In the genomic region with DNA sequence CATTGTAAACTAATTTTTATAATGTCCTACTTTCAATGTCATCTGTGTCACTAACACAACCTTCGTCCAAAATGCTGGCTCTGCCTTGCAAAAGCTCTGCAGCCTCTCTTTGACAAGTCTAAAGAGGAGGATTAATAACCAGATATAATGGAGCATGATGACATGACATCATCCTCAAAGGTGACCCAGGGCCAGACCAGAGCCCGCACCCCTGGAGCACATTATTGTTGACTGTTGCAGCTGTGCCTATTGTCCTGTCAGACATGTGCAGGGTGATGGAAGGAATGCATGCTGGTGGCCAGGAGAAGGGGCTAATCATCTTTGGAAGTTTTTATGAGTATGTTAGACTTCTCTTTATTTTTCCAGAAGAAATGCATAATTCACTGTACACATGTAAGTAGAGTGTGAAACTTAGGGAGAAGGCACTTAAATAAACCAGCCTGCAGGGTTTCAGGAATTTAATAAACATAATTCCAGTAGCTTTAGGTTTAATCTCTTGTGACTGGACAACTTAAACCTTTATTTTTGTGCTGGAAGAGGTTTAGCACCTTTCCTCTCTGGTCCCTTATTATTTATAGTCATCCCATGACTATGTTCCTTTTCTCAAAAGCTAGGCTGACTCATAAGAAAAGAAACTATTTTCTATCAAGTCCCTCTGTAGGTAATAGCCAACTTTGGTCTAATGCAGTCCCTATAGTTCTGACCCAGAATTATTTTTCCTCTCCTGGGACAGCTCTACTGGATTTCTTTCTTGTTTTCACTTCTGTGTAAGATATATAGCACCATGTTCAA, we compare ENCODE assay signal across 17 cellular contexts.
DNase-seq lines count a peak whose midpoint lies in the region; ATAC-seq and TF ChIP-seq lines count a peak whose summit lies in the region.
"Had no signal": no experiment of that assay in that cellular context is flagged by ENCODE, and none has a peak within 500 bp of the region (broad histone marks: within the 10 kb centered on the region; RNA-seq: fewer than 3 reads in every experiment).

No MANE protein-coding gene starts in this region.

- ATAC-seq in HG02571 (IDR thresholded peaks at IDR 0.05; ENCODE audit: unreplicated experiment), result no peak
- ATAC-seq in HG02678 (IDR thresholded peaks at IDR 0.05; ENCODE audit: unreplicated experiment), result no peak
- ATAC-seq in GM21526 (IDR thresholded peaks at IDR 0.05; ENCODE audit: low FRiP score, unreplicated experiment), result no peak
- ATAC-seq: activated T-cell treated with anti-CD3 and anti-CD28 coated beads, Interleukin-2, amount 50 U/mL, for 4 hours had no signal

- peak; percentile 24 for DNase-seq in NCI-H748 treated with DMSO at 0.1 percent for 48 hours (lab: John Stamatoyannopoulos, UW)
- peak; percentile 27 for DNase-seq in dermis blood vessel endothelial cell
- DNase-seq in osteocyte (ENCODE audit: extremely low spot score, unreplicated experiment), result no peak
- DNase-seq: activated T-cell treated with anti-CD3 and anti-CD28 coated beads, Interleukin-2, amount 50 U/mL, for 4 hours; cortex of kidney; hypothalamus; Kasumi-1; NCI-H187; NCI-H774; substantia nigra had no signal

- H3K4me3 Mint-ChIP-seq in osteocyte (ENCODE audit: unreplicated experiment), result peak overlapping the region; percentile 27
- H3K4me3 Mint-ChIP-seq: activated T-cell treated with anti-CD3 and anti-CD28 coated beads, Interleukin-2, amount 50 U/mL, for 4 hours; CD14-positive monocyte had no signal

- no peak overlapping the region for H3K27ac ChIP-seq in HEK293 (ENCODE audit: extremely low read depth, low read depth, low read length)
- H3K27ac ChIP-seq: HL-60 had no signal

- CTCF ChIA-PET in HEK293 (lab: Yijun Ruan, JAX), result no interaction called here

- POLR2A ChIA-PET in HEK293 (lab: Yijun Ruan, JAX), result no interaction called here

- H3K4me1 Mint-ChIP-seq in osteocyte (ENCODE audit: unreplicated experiment), result peaks cover 26% of the 10 kb centered on the region
- H3K4me1 Mint-ChIP-seq: CD14-positive monocyte had no signal

- no peaks in the 10 kb centered on the region for H3K9me3 ChIP-seq in HEK293 (ENCODE audit: control insufficient read depth, insufficient read depth, low read depth, low read length)

- peak overlapping the region; percentile 71 for H3K27ac Mint-ChIP-seq in osteocyte (ENCODE audit: unreplicated experiment)
- H3K27ac Mint-ChIP-seq: CD14-positive monocyte, progenitor cell of endocrine pancreas had no signal

- no peaks in the 10 kb centered on the region for H3K36me3 ChIP-seq in HEK293 (ENCODE audit: control insufficient read depth in 2 of 2, insufficient read depth in 1 of 2, low read length in 2 of 2)

- H3K9me3 Mint-ChIP-seq in osteocyte (ENCODE audit: unreplicated experiment), result peaks cover 17% of the 10 kb centered on the region

- H3K4me3 ChIP-seq in HEK293 (ENCODE audit: low read depth, low read length), result no peak overlapping the region

- TF ChIP-seq CTCF in HEK293 (tag by site-specific recombination; IDR thresholded peaks at IDR 0.05) (no peak), osteocyte (IDR thresholded peaks at IDR 0.05) (peak; percentile 24)

- H3K27me3 Mint-ChIP-seq in osteocyte (ENCODE audit: unreplicated experiment), result no peaks in the 10 kb centered on the region
- H3K27me3 Mint-ChIP-seq: progenitor cell of endocrine pancreas had no signal

- peaks cover 5% of the 10 kb centered on the region; the same call in 1 of the 2 replicates for H3K4me1 ChIP-seq in HEK293 (ENCODE audit: control insufficient read depth, insufficient read depth, low read length)

- H3K36me3 Mint-ChIP-seq in osteocyte (ENCODE audit: unreplicated experiment), result peaks cover 8% of the 10 kb centered on the region
- H3K36me3 Mint-ChIP-seq: CD14-positive monocyte had no signal

TF ChIP-seq in HEK293, 187 proteins besides CTCF, POLR2A, EP300 and RAD21:
- TF ChIP-seq, protein P1, sequence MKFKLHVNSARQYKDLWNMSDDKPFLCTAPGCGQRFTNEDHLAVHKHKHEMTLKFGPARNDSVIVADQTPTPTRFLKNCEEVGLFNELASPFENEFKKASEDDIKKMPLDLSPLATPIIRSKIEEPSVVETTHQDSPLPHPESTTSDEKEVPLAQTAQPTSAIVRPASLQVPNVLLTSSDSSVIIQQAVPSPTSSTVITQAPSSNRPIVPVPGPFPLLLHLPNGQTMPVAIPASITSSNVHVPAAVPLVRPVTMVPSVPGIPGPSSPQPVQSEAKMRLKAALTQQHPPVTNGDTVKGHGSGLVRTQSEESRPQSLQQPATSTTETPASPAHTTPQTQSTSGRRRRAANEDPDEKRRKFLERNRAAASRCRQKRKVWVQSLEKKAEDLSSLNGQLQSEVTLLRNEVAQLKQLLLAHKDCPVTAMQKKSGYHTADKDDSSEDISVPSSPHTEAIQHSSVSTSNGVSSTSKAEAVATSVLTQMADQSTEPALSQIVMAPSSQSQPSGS (tag by site-specific recombination; IDR thresholded peaks at IDR 0.05; ENCODE audit: low read depth), result peak; percentile 67; the same call in 1 of the 2 replicates
- TF ChIP-seq, protein P2, sequence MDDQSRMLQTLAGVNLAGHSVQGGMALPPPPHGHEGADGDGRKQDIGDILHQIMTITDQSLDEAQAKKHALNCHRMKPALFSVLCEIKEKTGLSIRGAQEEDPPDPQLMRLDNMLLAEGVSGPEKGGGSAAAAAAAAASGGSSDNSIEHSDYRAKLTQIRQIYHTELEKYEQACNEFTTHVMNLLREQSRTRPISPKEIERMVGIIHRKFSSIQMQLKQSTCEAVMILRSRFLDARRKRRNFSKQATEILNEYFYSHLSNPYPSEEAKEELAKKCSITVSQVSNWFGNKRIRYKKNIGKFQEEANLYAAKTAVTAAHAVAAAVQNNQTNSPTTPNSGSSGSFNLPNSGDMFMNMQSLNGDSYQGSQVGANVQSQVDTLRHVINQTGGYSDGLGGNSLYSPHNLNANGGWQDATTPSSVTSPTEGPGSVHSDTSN (CRISPR knock-in tag; IDR thresholded peaks at IDR 0.05), result no peak
- TF ChIP-seq ZSCAN30 (tag by site-specific recombination; IDR thresholded peaks at IDR 0.05) (no peak), ZNF544 (tag by site-specific recombination; IDR thresholded peaks at IDR 0.05) (no peak), ZNF654 (tag by site-specific recombination; IDR thresholded peaks at IDR 0.05; ENCODE audit: low read depth) (no peak), ZNF514 (tag by site-specific recombination; IDR thresholded peaks at IDR 0.05) (no peak), ZNF777 (tag by site-specific recombination; IDR thresholded peaks at IDR 0.05; ENCODE audit: borderline replicate concordance) (no peak), SCRT2 (tag by site-specific recombination; IDR thresholded peaks at IDR 0.05) (no peak), ZNF140 (tag by site-specific recombination; IDR thresholded peaks at IDR 0.05) (no peak), ZNF169 (tag by site-specific recombination; IDR thresholded peaks at IDR 0.05) (no peak), ZNF223 (tag by site-specific recombination; IDR thresholded peaks at IDR 0.05) (peak; percentile 95), ZIC2 (tag by site-specific recombination; IDR thresholded peaks at IDR 0.05) (no peak), ZNF423 (tag by site-specific recombination; IDR thresholded peaks at IDR 0.05) (no peak)
- TF ChIP-seq, protein P3, sequence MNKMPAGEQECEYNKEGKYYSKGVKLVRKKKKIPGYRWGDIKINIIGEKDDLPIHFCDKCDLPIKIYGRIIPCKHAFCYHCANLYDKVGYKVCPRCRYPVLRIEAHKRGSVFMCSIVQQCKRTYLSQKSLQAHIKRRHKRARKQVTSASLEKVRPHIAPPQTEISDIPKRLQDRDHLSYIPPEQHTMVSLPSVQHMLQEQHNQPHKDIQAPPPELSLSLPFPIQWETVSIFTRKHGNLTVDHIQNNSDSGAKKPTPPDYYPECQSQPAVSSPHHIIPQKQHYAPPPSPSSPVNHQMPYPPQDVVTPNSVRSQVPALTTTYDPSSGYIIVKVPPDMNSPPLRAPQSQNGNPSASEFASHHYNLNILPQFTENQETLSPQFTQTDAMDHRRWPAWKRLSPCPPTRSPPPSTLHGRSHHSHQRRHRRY (tag by site-specific recombination; IDR thresholded peaks at IDR 0.05), result no peak
- TF ChIP-seq, protein P4, sequence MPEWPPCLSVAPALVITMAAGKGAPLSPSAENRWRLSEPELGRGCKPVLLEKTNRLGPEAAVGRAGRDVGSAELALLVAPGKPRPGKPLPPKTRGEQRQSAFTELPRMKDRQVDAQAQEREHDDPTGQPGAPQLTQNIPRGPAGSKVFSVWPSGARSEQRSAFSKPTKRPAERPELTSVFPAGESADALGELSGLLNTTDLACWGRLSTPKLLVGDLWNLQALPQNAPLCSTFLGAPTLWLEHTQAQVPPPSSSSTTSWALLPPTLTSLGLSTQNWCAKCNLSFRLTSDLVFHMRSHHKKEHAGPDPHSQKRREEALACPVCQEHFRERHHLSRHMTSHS (tag by site-specific recombination; IDR thresholded peaks at IDR 0.05), result no peak
- TF ChIP-seq, protein P5, sequence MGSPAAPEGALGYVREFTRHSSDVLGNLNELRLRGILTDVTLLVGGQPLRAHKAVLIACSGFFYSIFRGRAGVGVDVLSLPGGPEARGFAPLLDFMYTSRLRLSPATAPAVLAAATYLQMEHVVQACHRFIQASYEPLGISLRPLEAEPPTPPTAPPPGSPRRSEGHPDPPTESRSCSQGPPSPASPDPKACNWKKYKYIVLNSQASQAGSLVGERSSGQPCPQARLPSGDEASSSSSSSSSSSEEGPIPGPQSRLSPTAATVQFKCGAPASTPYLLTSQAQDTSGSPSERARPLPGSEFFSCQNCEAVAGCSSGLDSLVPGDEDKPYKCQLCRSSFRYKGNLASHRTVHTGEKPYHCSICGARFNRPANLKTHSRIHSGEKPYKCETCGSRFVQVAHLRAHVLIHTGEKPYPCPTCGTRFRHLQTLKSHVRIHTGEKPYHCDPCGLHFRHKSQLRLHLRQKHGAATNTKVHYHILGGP (tag by site-specific recombination; IDR thresholded peaks at IDR 0.05), result no peak
